Comparison of ENCODE assay signal across 8 cellular contexts in the genomic region with DNA sequence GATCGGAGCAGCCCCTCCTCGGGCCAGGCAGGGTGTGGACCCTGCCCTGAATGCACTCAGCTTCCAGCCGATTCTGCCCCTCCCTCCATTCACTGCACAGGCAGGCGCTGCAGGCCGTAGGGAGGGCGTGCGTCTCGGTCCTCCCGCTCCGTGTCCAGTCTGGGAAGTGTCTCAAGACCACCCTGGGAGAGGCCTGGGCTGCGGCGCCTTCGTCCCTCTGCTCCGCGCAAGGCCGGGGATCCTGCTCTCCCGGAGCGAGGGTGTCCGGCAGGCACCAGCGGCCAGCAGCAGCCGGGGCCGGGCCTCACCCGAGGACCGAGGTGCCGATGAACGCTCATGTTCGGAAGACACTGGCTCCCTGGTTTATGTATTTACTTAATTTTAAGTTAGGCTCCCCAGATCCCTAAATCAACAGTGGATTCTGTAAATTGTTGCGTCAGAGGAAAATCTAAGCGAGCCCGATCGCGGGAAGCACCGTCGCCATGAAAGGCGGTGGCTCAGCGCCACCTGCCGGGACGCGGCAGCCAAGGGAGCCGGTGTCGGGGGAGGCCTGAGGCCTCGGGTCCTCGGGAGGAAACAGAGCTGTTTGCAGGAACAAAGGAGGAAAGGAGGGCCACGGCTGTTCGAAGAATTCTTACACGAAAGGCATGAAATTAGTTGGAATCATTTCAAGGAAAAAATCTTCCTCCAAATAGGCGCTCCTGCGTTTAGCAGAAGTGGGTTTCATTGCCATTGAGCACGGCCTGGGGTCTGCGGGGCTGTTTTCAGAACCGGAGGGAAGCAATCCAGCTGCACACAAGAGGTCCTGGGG.
DNase-seq lines count a peak whose midpoint lies in the region; ATAC-seq, FAIRE-seq and TF ChIP-seq lines count a peak whose summit lies in the region.

No MANE protein-coding gene starts in this region.

- H3K79me2 ChIP-seq in neural cell (replicated peaks; ENCODE audit: insufficient read depth, low read length), result no peaks in the 10 kb centered on the region

- H3K36me3 ChIP-seq in BLaER1 treated with 17β-estradiol and CSF1 and Interleukin-3, amounts not matched to agents 10 nM and 100 nM, result peaks cover 0 to 8% (median 3%) of the 10 kb centered on the region in 11 experiments; a peak in 3 of 22 replicates
- no peaks in the 10 kb centered on the region for H3K36me3 ChIP-seq in neural cell (ENCODE audit: insufficient read depth, low read length)

- peak; percentile 99 for TF ChIP-seq RAD21 in neural cell (conservative IDR thresholded peaks at IDR 0.05)

- H3K9ac ChIP-seq in BLaER1 treated with 17β-estradiol and CSF1 and Interleukin-3, amounts not matched to agents 10 nM and 100 nM, result peak overlapping the region; percentile 14 to 67 (median 51); a peak in 18 of 22 replicates
- H3K9ac ChIP-seq in neural cell (ENCODE audit: low read length), result peak overlapping the region; percentile 63

- no peaks in the 10 kb centered on the region for H3F3A ChIP-seq in neural cell (ENCODE audit: insufficient read depth, low read length, poor library complexity, severe bottlenecking)

- ATAC-seq in GM21717 (IDR thresholded peaks at IDR 0.05; ENCODE audit: unreplicated experiment) (no peak), HG03045 (IDR thresholded peaks at IDR 0.05; ENCODE audit: unreplicated experiment) (no peak)

- TF ChIP-seq EP300 in neural cell (conservative IDR thresholded peaks at IDR 0.05; ENCODE audit: poor library complexity, severe bottlenecking), result peak; percentile 28

- no peaks in the 10 kb centered on the region for H3K9me3 ChIP-seq in BLaER1 treated with 17β-estradiol and CSF1 and Interleukin-3, amounts not matched to agents 10 nM and 100 nM (replicated peaks in 1 of 11)
- no peaks in the 10 kb centered on the region for H3K9me3 ChIP-seq in neural cell (ENCODE audit: low read length)

- peak overlapping the region; percentile 10 to 80 (median 67); a peak in 20 of 22 replicates for H3K4me2 ChIP-seq in BLaER1 treated with 17β-estradiol and CSF1 and Interleukin-3, amounts not matched to agents 10 nM and 100 nM
- no peak overlapping the region for H3K4me2 ChIP-seq in neural cell (ENCODE audit: low read length)

- no peak overlapping the region for H3K4me3 ChIP-seq in BLaER1 treated with 17β-estradiol and CSF1 and Interleukin-3, amounts not matched to agents 10 nM and 100 nM
- H3K4me3 ChIP-seq in foreskin fibroblast (ENCODE audit: low read depth in 1 of 2, low read length in 2 of 2), result peak overlapping the region; percentile 16 to 35
- H3K4me3 ChIP-seq in neural cell (ENCODE audit: low read length), result peak overlapping the region; percentile 36

- peaks cover 12 to 99% (median 77%) of the 10 kb centered on the region in 11 experiments; a peak in 21 of 22 replicates for H4K20me1 ChIP-seq in BLaER1 treated with 17β-estradiol and CSF1 and Interleukin-3, amounts not matched to agents 10 nM and 100 nM
- H4K20me1 ChIP-seq in neural cell (ENCODE audit: insufficient read depth), result no peaks in the 10 kb centered on the region

- no peaks in the 10 kb centered on the region for H3K9me2 ChIP-seq in neural cell (ENCODE audit: insufficient read depth, low read length)

- TF ChIP-seq CTCF in foreskin fibroblast (IDR thresholded peaks at IDR 0.05; ENCODE audit: low read depth, low read length), result peak; percentile 79
- peak; percentile 99 for TF ChIP-seq CTCF in neural cell (IDR thresholded peaks at IDR 0.05; ENCODE audit: poor library complexity, severe bottlenecking)

- in situ Hi-C loops in SK-MEL-5 (cut with HindIII; ENCODE audit: low pct_unique_long_range_greater_than_20kb, low sequenced_read_pairs), result no loop called here

- H3K27ac ChIP-seq in BLaER1 treated with 17β-estradiol and CSF1 and Interleukin-3, amounts not matched to agents 10 nM and 100 nM, result peak overlapping the region in 8 of 11 experiments; percentile 13 to 63 (median 42); a peak in 12 of 22 replicates
- peak overlapping the region; percentile 56 for H3K27ac ChIP-seq in neural cell (ENCODE audit: low read length)

- peaks cover 6 to 40% (median 20%) of the 10 kb centered on the region in 10 experiments; a peak in 18 of 20 replicates for H3K4me1 ChIP-seq in BLaER1 treated with 17β-estradiol and CSF1 and Interleukin-3, amounts not matched to agents 10 nM and 100 nM

- H3K27me3 ChIP-seq in BLaER1 treated with 17β-estradiol and CSF1 and Interleukin-3, amounts not matched to agents 10 nM and 100 nM, result no peaks in the 10 kb centered on the region
- H3K27me3 ChIP-seq in neural cell (ENCODE audit: insufficient read depth, low read depth, low read length), result no peaks in the 10 kb centered on the region

- no peak for FAIRE-seq in HTR-8/SVneo (lab: Jason Lieb, UNC)

- peak overlapping the region; percentile 67 for H2AFZ ChIP-seq in neural cell (ENCODE audit: low read depth, low read length)

- peak; percentile 70 for DNase-seq in HTR-8/SVneo (ENCODE audit: insufficient read length, low spot score)
- peak; percentile 69 for DNase-seq in SK-MEL-5 (ENCODE audit: low read depth, low spot score)
- peak; percentile 23 to 71 for DNase-seq in foreskin fibroblast
- no peak for DNase-seq in GF-D8 (lab: John Stamatoyannopoulos, UW)

TF ChIP-seq in neural cell, 6 proteins besides CTCF, POLR2A, EP300 and RAD21:
- TF ChIP-seq SMC3 (conservative IDR thresholded peaks at IDR 0.05; ENCODE audit: poor library complexity) (peak; percentile 99), MXI1 (conservative IDR thresholded peaks at IDR 0.05; ENCODE audit: poor library complexity, severe bottlenecking) (peak; percentile 26), POLR2AphosphoS5 (IDR thresholded peaks at IDR 0.05) (no peak)

Comparison
In these comparisons a context has a peak if more than half of its experiments do, and no peak if none do; other contexts are left out.
1. H3K4me3 ChIP-seq: peak in foreskin fibroblast (2 of 2) and neural cell (single experiment); none in BLaER1 treated with 17β-estradiol and CSF1 and Interleukin-3, amounts not matched to agents 10 nM and 100 nM (0 of 10).